Comparison of ENCODE assay signal across 34 cellular contexts in the genomic region with DNA sequence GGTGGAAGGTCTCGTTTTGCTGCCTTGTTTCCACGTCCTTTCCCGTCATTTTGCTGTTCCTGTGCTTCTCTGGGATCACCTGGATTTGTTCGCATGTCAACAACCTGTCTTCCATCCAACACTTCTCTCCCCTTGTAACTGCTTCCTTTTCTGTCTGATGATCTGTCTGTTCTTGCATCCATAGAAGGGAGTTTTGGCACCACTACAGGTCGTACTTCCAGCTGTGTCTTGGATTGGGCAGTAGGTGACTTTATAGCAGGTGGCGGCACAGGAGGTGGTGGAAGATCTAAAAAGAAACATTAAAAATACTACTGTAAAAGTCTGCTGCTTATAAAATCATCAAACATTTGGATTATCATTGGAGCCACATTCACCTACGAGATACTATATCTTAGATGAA.
"Had no signal": no experiment of that assay in that cellular context is flagged by ENCODE, and none has a peak within 500 bp of the region (broad histone marks: within the 10 kb centered on the region; RNA-seq: fewer than 3 reads in every experiment).

No MANE protein-coding gene starts in this region.

- H3K4me1 Mint-ChIP-seq: activated naive CD4-positive, alpha-beta T cell treated with anti-CD3 and anti-CD28 coated beads, Interleukin-2, amount 10 ng/mL, durations not matched to agents 7 days and 5 days; activated naive CD4-positive, alpha-beta T cell treated with anti-CD3 and anti-CD28 coated beads, Interleukin-2, amount 50 U/mL, for 24 hours; activated naive CD8-positive, alpha-beta T cell treated with anti-CD3 and anti-CD28 coated beads for 36 hours; activated naive CD8-positive, alpha-beta T cell treated with anti-CD3 and anti-CD28 coated beads, Interleukin-2, amount 10 ng/mL, durations not matched to agents 7 days and 5 days; activated naive CD8-positive, alpha-beta T cell treated with anti-CD3 and anti-CD28 coated beads, Interleukin-2, amount 50 U/mL, for 24 hours; activated T-helper 17 cell treated with anti-CD3 and anti-CD28 coated beads, Interleukin-2, amount 50 U/mL, for 72 hours; central memory CD8-positive, alpha-beta T cell had no signal

- H3K9me3 Mint-ChIP-seq: activated naive CD8-positive, alpha-beta T cell treated with anti-CD3 and anti-CD28 coated beads for 36 hours; activated naive CD8-positive, alpha-beta T cell treated with anti-CD3 and anti-CD28 coated beads, Interleukin-2, amount 10 ng/mL, durations not matched to agents 7 days and 5 days; activated T-helper 1 cell treated with anti-CD3 and anti-CD28 coated beads, Interleukin-12 subunit alpha, Interleukin-12 subunit beta, Interleukin-2, Interleukin-4 antibody, amounts not matched to agents 30 ng/mL and 10 ng/mL and 1 ng/mL, durations not matched to agents 14 hours and 24 hours and 36 hours; brain had no signal

- H3K27ac Mint-ChIP-seq: activated naive CD4-positive, alpha-beta T cell treated with anti-CD3 and anti-CD28 coated beads for 36 hours; activated naive CD4-positive, alpha-beta T cell treated with anti-CD3 and anti-CD28 coated beads, Interleukin-2, amount 10 ng/mL, durations not matched to agents 7 days and 5 days; activated naive CD4-positive, alpha-beta T cell treated with anti-CD3 and anti-CD28 coated beads, Interleukin-2, amount 50 U/mL, for 24 hours; activated naive CD4-positive, alpha-beta T cell treated with anti-CD3 and anti-CD28 coated beads, Interleukin-2, amount 50 U/mL, for 72 hours; activated naive CD8-positive, alpha-beta T cell; activated naive CD8-positive, alpha-beta T cell treated with anti-CD3 and anti-CD28 coated beads for 36 hours; activated naive CD8-positive, alpha-beta T cell treated with anti-CD3 and anti-CD28 coated beads, Interleukin-2, amount 10 ng/mL, durations not matched to agents 7 days and 5 days; activated naive CD8-positive, alpha-beta T cell treated with anti-CD3 and anti-CD28 coated beads, Interleukin-2, amount 50 U/mL, for 24 hours; activated T-cell treated with anti-CD3 and anti-CD28 coated beads, Interleukin-2, amount 50 U/mL, for 24 hours; activated T-cell treated with anti-CD3 and anti-CD28 coated beads, Interleukin-2, amount 50 U/mL, for 72 hours; activated T-helper 1 cell treated with anti-CD3 and anti-CD28 coated beads, Interleukin-12 subunit alpha, Interleukin-12 subunit beta, Interleukin-2, Interleukin-4 antibody, amounts not matched to agents 30 ng/mL and 10 ng/mL and 1 ng/mL, durations not matched to agents 14 hours and 24 hours and 36 hours; activated T-helper 17 cell treated with anti-CD3 and anti-CD28 coated beads, Interleukin-2, amount 50 U/mL, for 72 hours; activated T-helper 2 cell treated with anti-CD3 and anti-CD28 coated beads, Interferon-gamma antibody, Interleukin-2, Interleukin-4, amounts not matched to agents 10 μg/mL and 5 μg/mL and 100 μg/mL, durations not matched to agents 14 hours and 24 hours and 36 hours had no signal

- ATAC-seq: activated naive CD4-positive, alpha-beta T cell treated with anti-CD3 and anti-CD28 coated beads, Interleukin-2, amount 50 U/mL, for 72 hours; activated naive CD8-positive, alpha-beta T cell treated with anti-CD3 and anti-CD28 coated beads, Interleukin-2, amount 50 U/mL, for 24 hours; activated T-cell treated with anti-CD3 and anti-CD28 coated beads, Interleukin-2, amount 50 U/mL, for 4 hours; activated T-cell treated with anti-CD3 and anti-CD28 coated beads, Interleukin-2, amount 50 U/mL, for 72 hours; activated T-helper 17 cell treated with anti-CD3 and anti-CD28 coated beads, Interleukin-2, amount 50 U/mL, for 72 hours; body of pancreas had no signal

- H3K27me3 Mint-ChIP-seq: activated naive CD4-positive, alpha-beta T cell treated with anti-CD3 and anti-CD28 coated beads, Interleukin-2, amount 10 ng/mL, durations not matched to agents 7 days and 5 days; activated naive CD4-positive, alpha-beta T cell treated with anti-CD3 and anti-CD28 coated beads, Interleukin-2, amount 50 U/mL, for 24 hours; activated naive CD8-positive, alpha-beta T cell; activated naive CD8-positive, alpha-beta T cell treated with anti-CD3 and anti-CD28 coated beads for 36 hours; activated naive CD8-positive, alpha-beta T cell treated with anti-CD3 and anti-CD28 coated beads, Interleukin-2, amount 10 ng/mL, durations not matched to agents 7 days and 5 days; activated naive CD8-positive, alpha-beta T cell treated with anti-CD3 and anti-CD28 coated beads, Interleukin-2, amount 50 U/mL, for 24 hours; activated T-cell treated with anti-CD3 and anti-CD28 coated beads, Interleukin-2, amount 50 U/mL, for 24 hours; activated T-helper 17 cell treated with anti-CD3 and anti-CD28 coated beads, Interleukin-2, amount 50 U/mL, for 72 hours; central memory CD8-positive, alpha-beta T cell had no signal

- H3K36me3 Mint-ChIP-seq: activated naive CD4-positive, alpha-beta T cell treated with anti-CD3 and anti-CD28 coated beads, Interleukin-2, amount 10 ng/mL, durations not matched to agents 7 days and 5 days; activated naive CD4-positive, alpha-beta T cell treated with anti-CD3 and anti-CD28 coated beads, Interleukin-2, amount 50 U/mL, for 24 hours; activated naive CD8-positive, alpha-beta T cell had no signal

- DNase-seq: activated effector memory CD4-positive, alpha-beta T cell treated with anti-CD3 and anti-CD28 coated beads, Interleukin-2, amount 50 U/mL, for 16 hours; activated effector memory CD4-positive, alpha-beta T cell treated with Interleukin-2 at 50 U/mL for 16 hours; activated gamma-delta T cell; activated gamma-delta T cell treated with Interleukin-2 at 50 U/mL for 16 hours; activated naive CD4-positive, alpha-beta T cell; activated naive CD4-positive, alpha-beta T cell treated with anti-CD3 and anti-CD28 coated beads for 36 hours; activated naive CD4-positive, alpha-beta T cell treated with anti-CD3 and anti-CD28 coated beads, Interleukin-2, amount 10 ng/mL, durations not matched to agents 7 days and 5 days; activated naive CD4-positive, alpha-beta T cell treated with anti-CD3 and anti-CD28 coated beads, Interleukin-2, amount 50 U/mL, for 16 hours; activated naive CD4-positive, alpha-beta T cell treated with Interleukin-2 at 50 U/mL for 16 hours; activated naive CD8-positive, alpha-beta T cell treated with anti-CD3 and anti-CD28 coated beads for 36 hours; activated naive CD8-positive, alpha-beta T cell treated with anti-CD3 and anti-CD28 coated beads, Interleukin-2, amount 10 ng/mL, durations not matched to agents 7 days and 5 days; activated naive CD8-positive, alpha-beta T cell treated with anti-CD3 and anti-CD28 coated beads, Interleukin-2, amount 50 U/mL, for 24 hours; activated T-cell treated with anti-CD3 and anti-CD28 coated beads, Interleukin-2, amount 50 U/mL, for 1 hour; activated T-cell treated with anti-CD3 and anti-CD28 coated beads, Interleukin-2, amount 50 U/mL, for 24 hours; activated T-cell treated with anti-CD3 and anti-CD28 coated beads, Interleukin-2, amount 50 U/mL, for 4 hours; activated T-cell treated with anti-CD3 and anti-CD28 coated beads, Interleukin-2, amount 50 U/mL, for 48 hours; activated T-cell treated with anti-CD3 and anti-CD28 coated beads, Interleukin-2, amount 50 U/mL, for 72 hours; adrenal gland; amniotic stem cell; amygdala; anterior cingulate cortex; aorta; body of pancreas; brain microvascular endothelial cell; central memory CD4-positive, alpha-beta T cell; cerebellar nuclear complex had no signal

- H3K4me3 Mint-ChIP-seq: activated naive CD4-positive, alpha-beta T cell treated with anti-CD3 and anti-CD28 coated beads for 36 hours; activated naive CD4-positive, alpha-beta T cell treated with anti-CD3 and anti-CD28 coated beads, Interleukin-2, amount 10 ng/mL, durations not matched to agents 7 days and 5 days; activated naive CD4-positive, alpha-beta T cell treated with anti-CD3 and anti-CD28 coated beads, Interleukin-2, amount 50 U/mL, for 24 hours; activated naive CD8-positive, alpha-beta T cell; activated naive CD8-positive, alpha-beta T cell treated with anti-CD3 and anti-CD28 coated beads for 36 hours; activated naive CD8-positive, alpha-beta T cell treated with anti-CD3 and anti-CD28 coated beads, Interleukin-2, amount 10 ng/mL, durations not matched to agents 7 days and 5 days; activated naive CD8-positive, alpha-beta T cell treated with anti-CD3 and anti-CD28 coated beads, Interleukin-2, amount 50 U/mL, for 24 hours; activated T-cell treated with anti-CD3 and anti-CD28 coated beads, Interleukin-2, amount 50 U/mL, for 24 hours; activated T-cell treated with anti-CD3 and anti-CD28 coated beads, Interleukin-2, amount 50 U/mL, for 4 hours; activated T-cell treated with anti-CD3 and anti-CD28 coated beads, Interleukin-2, amount 50 U/mL, for 72 hours; activated T-helper 1 cell treated with anti-CD3 and anti-CD28 coated beads, Interleukin-12 subunit alpha, Interleukin-12 subunit beta, Interleukin-2, Interleukin-4 antibody, amounts not matched to agents 30 ng/mL and 10 ng/mL and 1 ng/mL, durations not matched to agents 14 hours and 24 hours and 36 hours; activated T-helper 17 cell treated with anti-CD3 and anti-CD28 coated beads, Interleukin-2, amount 50 U/mL, for 72 hours; brain; central memory CD8-positive, alpha-beta T cell had no signal
